Comparison of ENCODE assay signal across 8 cellular contexts in genomic region chr18:79400591-79401381, GRCh38. TPM values are rescaled to one million over a fixed set of nuclear protein-coding genes. Genes with fewer than 3 reads are reported as not detected.
DNase-seq lines count a peak whose midpoint lies in the region; ATAC-seq, FAIRE-seq and TF ChIP-seq lines count a peak whose summit lies in the region.

No MANE protein-coding gene starts in this region.

- peak overlapping the region in 57 of 59 donors; percentile 21 to 74 (median 58) for H3K4me3 ChIP-seq in dorsolateral prefrontal cortex

- H3K27me3 Mint-ChIP-seq in natural killer cell (ENCODE audit: low read depth in 2 of 2), result no peaks in the 10 kb centered on the region

- peak overlapping the region in 36 of 59 donors; percentile 4 to 86 (median 64) for H3K27ac ChIP-seq in dorsolateral prefrontal cortex

- peaks cover 50 to 63% of the 10 kb centered on the region in 2 donors for H3K4me1 Mint-ChIP-seq in natural killer cell

- H3K27ac Mint-ChIP-seq in natural killer cell, result peak overlapping the region; percentile 96 to 98

- no peaks in the 10 kb centered on the region for H3K36me3 Mint-ChIP-seq in natural killer cell

- no peaks in the 10 kb centered on the region for H3K9me3 Mint-ChIP-seq in natural killer cell

- peak overlapping the region; percentile 91 for H3K4me3 Mint-ChIP-seq in natural killer cell

- no peak for TF ChIP-seq CTCF in dorsolateral prefrontal cortex (IDR thresholded peaks at IDR 0.05 in 54 of 56, conservative IDR thresholded peaks at IDR 0.05 in 2 of 56; ENCODE audit: low read depth in 1 of 56, partially characterized antibody in 56 of 56)
- TF ChIP-seq CTCF in natural killer cell (IDR thresholded peaks at IDR 0.05), result no peak

- intact Hi-C loops in dorsolateral prefrontal cortex (cut with DNase I) (no loop called here), natural killer cell (cut with micrococcal nuclease) (loop anchor here (2.0 to 5.0 kb wide), 2 partner anchors 278 to 333 kb away; partner anchors contain the start of genes ATP9B and CTDP1)

- DNase-seq in GM19239 (ENCODE audit: insufficient read length, low spot score) (peak; percentile 79), T-helper 22 cell (ENCODE audit: low read depth) (peak; percentile 52), dorsolateral prefrontal cortex (peak in 3 of 10 donors; percentile 25 to 33 (median 26)), natural killer cell (no peak), DMS 273 (lab: John Stamatoyannopoulos, UW; ENCODE audit: unreplicated experiment) (no peak), HuH-7 (ENCODE audit: low spot score) (no peak), NCI-H2107 (lab: John Stamatoyannopoulos, UW) (no peak)

- peak; percentile 71 for FAIRE-seq in GM19239 (lab: Jason Lieb, UNC)

- H3K27me3 ChIP-seq in dorsolateral prefrontal cortex, result peaks cover 0 to 54% (median 23%) of the 10 kb centered on the region in 45 donors

- ATAC-seq in natural killer cell (peak; percentile 27 to 38 (median 33)), GM19395 (IDR thresholded peaks at IDR 0.05; ENCODE audit: unreplicated experiment) (no peak)

RNA-seq across cellular contexts. Expression of gene NFATC1, which starts 5.1 kb away (rescaled TPM):
- total RNA-seq in dorsolateral prefrontal cortex, result 10 to 100 TPM in 17 of 120 experiments, 1 to 10 TPM in 103; 1.9 to 17.4 (median 6.1) TPM
- total RNA-seq in natural killer cell, result 10 to 100 TPM; 35.8 to 47.4 (median 37.1) TPM

Comparison
In these comparisons a context has a peak if more than half of its experiments do, and no peak if none do; other contexts are left out.
1. DNase-seq: peak in GM19239 (single experiment) and T-helper 22 cell (single experiment); none in natural killer cell (single experiment), DMS 273 (single experiment), HuH-7 (single experiment) and NCI-H2107 (single experiment).